ENCODE assay signal across 1 cellular context in the genomic region with DNA sequence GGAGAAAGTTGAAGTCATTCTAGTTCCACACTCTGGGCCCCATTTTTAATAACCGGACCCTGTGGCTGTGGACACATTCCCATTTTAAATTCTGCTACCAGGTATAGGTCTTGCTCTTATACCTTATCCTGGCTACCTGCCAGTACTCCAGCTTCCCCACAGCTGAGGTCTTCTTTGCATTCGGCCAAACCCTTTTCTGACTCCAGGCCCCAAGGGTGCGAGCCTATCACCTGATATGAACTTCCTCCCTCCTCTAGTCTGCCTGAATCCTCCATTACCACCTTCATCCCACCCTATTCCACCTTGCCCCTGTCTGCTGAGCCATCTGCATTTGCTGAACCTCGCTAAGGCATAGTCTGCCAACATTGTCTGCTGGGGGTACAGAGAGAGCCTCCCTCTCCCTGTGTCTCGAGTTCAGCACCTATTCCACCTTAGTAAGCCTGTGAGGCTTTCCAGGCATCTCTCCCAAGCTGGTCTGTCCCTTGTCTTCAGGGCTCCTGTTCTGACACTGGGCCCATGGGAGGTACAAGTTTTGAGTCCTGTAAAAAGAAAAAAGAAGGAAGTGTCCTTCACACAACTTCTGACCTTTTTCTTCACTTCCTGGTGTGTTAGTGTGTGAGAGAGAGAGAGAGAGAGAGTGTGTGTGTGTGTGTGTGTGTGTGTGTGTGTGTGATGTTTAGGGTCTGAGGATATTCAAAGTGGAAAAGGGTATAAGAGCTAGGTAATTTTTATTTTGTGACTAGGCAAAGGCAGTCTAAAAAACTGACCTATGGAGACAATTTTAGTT.
TF ChIP-seq lines count a peak whose summit lies in the region.

No MANE protein-coding gene starts in this region.

TF ChIP-seq in K562, 482 proteins besides CTCF, POLR2A, EP300 and RAD21 (continues in another document):
- TF ChIP-seq TFAM (CRISPR knock-in tag; conservative IDR thresholded peaks at IDR 0.05) (no peak), NFRKB (IDR thresholded peaks at IDR 0.05; ENCODE audit: low read depth) (0 out of 2 replicates have a peak, but pooled peaks have one; percentile 37), PRMT5 (CRISPR knock-in tag; IDR thresholded peaks at IDR 0.05) (no peak), CSDE1 (IDR thresholded peaks at IDR 0.05) (no peak), TEAD2 (tag; IDR thresholded peaks at IDR 0.05) (no peak), SPI1 (IDR thresholded peaks at IDR 0.05; ENCODE audit: borderline replicate concordance, low read depth, low read length) (peak; percentile 72), NR2C2 (CRISPR knock-in tag; IDR thresholded peaks at IDR 0.05) (no peak), NR2C2 (tag; IDR thresholded peaks at IDR 0.05) (peak; percentile 54; the same call in 1 of the 2 replicates), SNRNP70 (optimal IDR thresholded peaks at IDR 0.05; ENCODE audit: low read depth, low read length) (no peak), SNIP1 (IDR thresholded peaks at IDR 0.05; ENCODE audit: low read depth) (no peak), BACH1 (tag; IDR thresholded peaks at IDR 0.05) (no peak), ZNF695 (CRISPR knock-in tag; IDR thresholded peaks at IDR 0.05) (no peak), ELF1 (tag; IDR thresholded peaks at IDR 0.05) (peak; percentile 39; the same call in 1 of the 2 replicates), HNRNPH1 (optimal IDR thresholded peaks at IDR 0.05; ENCODE audit: low read depth, low read length) (no peak), THRAP3 (IDR thresholded peaks at IDR 0.05; ENCODE audit: borderline replicate concordance) (0 out of 2 replicates have a peak, but pooled peaks have one; percentile 66), ZEB2 (IDR thresholded peaks at IDR 0.05) (no peak), NR2C1 (IDR thresholded peaks at IDR 0.05) (peak; percentile 62; the same call in 1 of the 2 replicates), NR2C1 (tag; IDR thresholded peaks at IDR 0.05) (peak; percentile 54; the same call in 1 of the 2 replicates), CTBP1 (IDR thresholded peaks at IDR 0.05; ENCODE audit: borderline replicate concordance) (peak; percentile 27; the same call in 1 of the 2 replicates), ZNF133 (CRISPR knock-in tag; IDR thresholded peaks at IDR 0.05) (no peak), ZNF3 (CRISPR knock-in tag; IDR thresholded peaks at IDR 0.05) (no peak), ZNF24 (IDR thresholded peaks at IDR 0.05) (no peak), CXXC5 (CRISPR knock-in tag; IDR thresholded peaks at IDR 0.05) (no peak), KLF6 (CRISPR knock-in tag; IDR thresholded peaks at IDR 0.05; ENCODE audit: borderline replicate concordance) (no peak), RFX5 (IDR thresholded peaks at IDR 0.05; ENCODE audit: low read depth, low read length) (no peak), POLR2B (IDR thresholded peaks at IDR 0.05; ENCODE audit: low read depth, partially characterized antibody) (no peak), ESRRA (IDR thresholded peaks at IDR 0.05; ENCODE audit: borderline replicate concordance, low read depth) (peak; percentile 69), ARID1B (IDR thresholded peaks at IDR 0.05) (0 out of 2 replicates have a peak, but pooled peaks have one; percentile 45), ARID2 (IDR thresholded peaks at IDR 0.05) (no peak)
- TF ChIP-seq, protein P1, sequence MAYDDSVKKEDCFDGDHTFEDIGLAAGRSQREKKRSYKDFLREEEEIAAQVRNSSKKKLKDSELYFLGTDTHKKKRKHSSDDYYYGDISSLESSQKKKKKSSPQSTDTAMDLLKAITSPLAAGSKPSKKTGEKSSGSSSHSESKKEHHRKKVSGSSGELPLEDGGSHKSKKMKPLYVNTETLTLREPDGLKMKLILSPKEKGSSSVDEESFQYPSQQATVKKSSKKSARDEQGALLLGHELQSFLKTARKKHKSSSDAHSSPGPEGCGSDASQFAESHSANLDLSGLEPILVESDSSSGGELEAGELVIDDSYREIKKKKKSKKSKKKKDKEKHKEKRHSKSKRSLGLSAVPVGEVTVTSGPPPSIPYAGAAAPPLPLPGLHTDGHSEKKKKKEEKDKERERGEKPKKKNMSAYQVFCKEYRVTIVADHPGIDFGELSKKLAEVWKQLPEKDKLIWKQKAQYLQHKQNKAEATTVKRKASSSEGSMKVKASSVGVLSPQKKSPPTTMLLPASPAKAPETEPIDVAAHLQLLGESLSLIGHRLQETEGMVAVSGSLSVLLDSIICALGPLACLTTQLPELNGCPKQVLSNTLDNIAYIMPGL (CRISPR knock-in tag; IDR thresholded peaks at IDR 0.05) = no peak
- TF ChIP-seq, protein P2, sequence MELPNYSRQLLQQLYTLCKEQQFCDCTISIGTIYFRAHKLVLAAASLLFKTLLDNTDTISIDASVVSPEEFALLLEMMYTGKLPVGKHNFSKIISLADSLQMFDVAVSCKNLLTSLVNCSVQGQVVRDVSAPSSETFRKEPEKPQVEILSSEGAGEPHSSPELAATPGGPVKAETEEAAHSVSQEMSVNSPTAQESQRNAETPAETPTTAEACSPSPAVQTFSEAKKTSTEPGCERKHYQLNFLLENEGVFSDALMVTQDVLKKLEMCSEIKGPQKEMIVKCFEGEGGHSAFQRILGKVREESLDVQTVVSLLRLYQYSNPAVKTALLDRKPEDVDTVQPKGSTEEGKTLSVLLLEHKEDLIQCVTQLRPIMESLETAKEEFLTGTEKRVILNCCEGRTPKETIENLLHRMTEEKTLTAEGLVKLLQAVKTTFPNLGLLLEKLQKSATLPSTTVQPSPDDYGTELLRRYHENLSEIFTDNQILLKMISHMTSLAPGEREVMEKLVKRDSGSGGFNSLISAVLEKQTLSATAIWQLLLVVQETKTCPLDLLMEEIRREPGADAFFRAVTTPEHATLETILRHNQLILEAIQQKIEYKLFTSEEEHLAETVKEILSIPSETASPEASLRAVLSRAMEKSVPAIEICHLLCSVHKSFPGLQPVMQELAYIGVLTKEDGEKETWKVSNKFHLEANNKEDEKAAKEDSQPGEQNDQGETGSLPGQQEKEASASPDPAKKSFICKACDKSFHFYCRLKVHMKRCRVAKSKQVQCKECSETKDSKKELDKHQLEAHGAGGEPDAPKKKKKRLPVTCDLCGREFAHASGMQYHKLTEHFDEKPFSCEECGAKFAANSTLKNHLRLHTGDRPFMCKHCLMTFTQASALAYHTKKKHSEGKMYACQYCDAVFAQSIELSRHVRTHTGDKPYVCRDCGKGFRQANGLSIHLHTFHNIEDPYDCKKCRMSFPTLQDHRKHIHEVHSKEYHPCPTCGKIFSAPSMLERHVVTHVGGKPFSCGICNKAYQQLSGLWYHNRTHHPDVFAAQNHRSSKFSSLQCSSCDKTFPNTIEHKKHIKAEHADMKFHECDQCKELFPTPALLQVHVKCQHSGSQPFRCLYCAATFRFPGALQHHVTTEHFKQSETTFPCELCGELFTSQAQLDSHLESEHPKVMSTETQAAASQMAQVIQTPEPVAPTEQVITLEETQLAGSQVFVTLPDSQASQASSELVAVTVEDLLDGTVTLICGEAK (IDR thresholded peaks at IDR 0.05) = no peak
- TF ChIP-seq, protein P2 (CRISPR knock-in tag; IDR thresholded peaks at IDR 0.05) = no peak
- TF ChIP-seq, protein P3, sequence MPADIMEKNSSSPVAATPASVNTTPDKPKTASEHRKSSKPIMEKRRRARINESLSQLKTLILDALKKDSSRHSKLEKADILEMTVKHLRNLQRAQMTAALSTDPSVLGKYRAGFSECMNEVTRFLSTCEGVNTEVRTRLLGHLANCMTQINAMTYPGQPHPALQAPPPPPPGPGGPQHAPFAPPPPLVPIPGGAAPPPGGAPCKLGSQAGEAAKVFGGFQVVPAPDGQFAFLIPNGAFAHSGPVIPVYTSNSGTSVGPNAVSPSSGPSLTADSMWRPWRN (IDR thresholded peaks at IDR 0.05; ENCODE audit: low read depth) = 0 out of 2 replicates have a peak, but pooled peaks have one; percentile 38
- TF ChIP-seq, protein P4, sequence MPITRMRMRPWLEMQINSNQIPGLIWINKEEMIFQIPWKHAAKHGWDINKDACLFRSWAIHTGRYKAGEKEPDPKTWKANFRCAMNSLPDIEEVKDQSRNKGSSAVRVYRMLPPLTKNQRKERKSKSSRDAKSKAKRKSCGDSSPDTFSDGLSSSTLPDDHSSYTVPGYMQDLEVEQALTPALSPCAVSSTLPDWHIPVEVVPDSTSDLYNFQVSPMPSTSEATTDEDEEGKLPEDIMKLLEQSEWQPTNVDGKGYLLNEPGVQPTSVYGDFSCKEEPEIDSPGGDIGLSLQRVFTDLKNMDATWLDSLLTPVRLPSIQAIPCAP (CRISPR knock-in tag; IDR thresholded peaks at IDR 0.05; ENCODE audit: borderline replicate concordance) = no peak
- TF ChIP-seq, protein P5, sequence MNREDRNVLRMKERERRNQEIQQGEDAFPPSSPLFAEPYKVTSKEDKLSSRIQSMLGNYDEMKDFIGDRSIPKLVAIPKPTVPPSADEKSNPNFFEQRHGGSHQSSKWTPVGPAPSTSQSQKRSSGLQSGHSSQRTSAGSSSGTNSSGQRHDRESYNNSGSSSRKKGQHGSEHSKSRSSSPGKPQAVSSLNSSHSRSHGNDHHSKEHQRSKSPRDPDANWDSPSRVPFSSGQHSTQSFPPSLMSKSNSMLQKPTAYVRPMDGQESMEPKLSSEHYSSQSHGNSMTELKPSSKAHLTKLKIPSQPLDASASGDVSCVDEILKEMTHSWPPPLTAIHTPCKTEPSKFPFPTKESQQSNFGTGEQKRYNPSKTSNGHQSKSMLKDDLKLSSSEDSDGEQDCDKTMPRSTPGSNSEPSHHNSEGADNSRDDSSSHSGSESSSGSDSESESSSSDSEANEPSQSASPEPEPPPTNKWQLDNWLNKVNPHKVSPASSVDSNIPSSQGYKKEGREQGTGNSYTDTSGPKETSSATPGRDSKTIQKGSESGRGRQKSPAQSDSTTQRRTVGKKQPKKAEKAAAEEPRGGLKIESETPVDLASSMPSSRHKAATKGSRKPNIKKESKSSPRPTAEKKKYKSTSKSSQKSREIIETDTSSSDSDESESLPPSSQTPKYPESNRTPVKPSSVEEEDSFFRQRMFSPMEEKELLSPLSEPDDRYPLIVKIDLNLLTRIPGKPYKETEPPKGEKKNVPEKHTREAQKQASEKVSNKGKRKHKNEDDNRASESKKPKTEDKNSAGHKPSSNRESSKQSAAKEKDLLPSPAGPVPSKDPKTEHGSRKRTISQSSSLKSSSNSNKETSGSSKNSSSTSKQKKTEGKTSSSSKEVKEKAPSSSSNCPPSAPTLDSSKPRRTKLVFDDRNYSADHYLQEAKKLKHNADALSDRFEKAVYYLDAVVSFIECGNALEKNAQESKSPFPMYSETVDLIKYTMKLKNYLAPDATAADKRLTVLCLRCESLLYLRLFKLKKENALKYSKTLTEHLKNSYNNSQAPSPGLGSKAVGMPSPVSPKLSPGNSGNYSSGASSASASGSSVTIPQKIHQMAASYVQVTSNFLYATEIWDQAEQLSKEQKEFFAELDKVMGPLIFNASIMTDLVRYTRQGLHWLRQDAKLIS (CRISPR knock-in tag; IDR thresholded peaks at IDR 0.05) = no peak
- TF ChIP-seq, protein P6, sequence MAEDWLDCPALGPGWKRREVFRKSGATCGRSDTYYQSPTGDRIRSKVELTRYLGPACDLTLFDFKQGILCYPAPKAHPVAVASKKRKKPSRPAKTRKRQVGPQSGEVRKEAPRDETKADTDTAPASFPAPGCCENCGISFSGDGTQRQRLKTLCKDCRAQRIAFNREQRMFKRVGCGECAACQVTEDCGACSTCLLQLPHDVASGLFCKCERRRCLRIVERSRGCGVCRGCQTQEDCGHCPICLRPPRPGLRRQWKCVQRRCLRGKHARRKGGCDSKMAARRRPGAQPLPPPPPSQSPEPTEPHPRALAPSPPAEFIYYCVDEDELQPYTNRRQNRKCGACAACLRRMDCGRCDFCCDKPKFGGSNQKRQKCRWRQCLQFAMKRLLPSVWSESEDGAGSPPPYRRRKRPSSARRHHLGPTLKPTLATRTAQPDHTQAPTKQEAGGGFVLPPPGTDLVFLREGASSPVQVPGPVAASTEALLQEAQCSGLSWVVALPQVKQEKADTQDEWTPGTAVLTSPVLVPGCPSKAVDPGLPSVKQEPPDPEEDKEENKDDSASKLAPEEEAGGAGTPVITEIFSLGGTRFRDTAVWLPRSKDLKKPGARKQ (CRISPR knock-in tag; IDR thresholded peaks at IDR 0.05) = no peak
